8 cellular contexts compared by ENCODE assay signal in the genomic region with DNA sequence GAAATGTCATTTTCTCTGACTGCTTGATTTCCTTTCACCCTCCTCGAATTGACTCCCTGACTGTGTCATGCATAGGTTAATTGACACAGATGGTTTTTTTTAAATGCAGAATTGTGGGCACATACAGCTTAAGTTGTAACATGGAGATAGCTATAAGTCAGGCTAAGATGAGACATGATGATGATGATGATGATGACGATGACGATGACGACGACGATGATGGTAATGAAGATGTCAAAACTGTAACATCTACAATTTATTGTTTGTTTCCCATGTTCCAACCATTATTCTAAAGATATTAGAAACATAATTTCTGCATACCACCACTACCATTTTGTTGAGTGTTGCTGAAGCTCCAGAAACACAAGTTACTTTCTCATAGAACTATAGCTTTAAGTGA.
"Had no signal": no experiment of that assay in that cellular context is flagged by ENCODE, and none has a peak within 500 bp of the region (broad histone marks: within the 10 kb centered on the region; RNA-seq: fewer than 3 reads in every experiment).

No MANE protein-coding gene starts in this region.

- FAIRE-seq: G401.6, GM12878, GM12891, GM12892, GM18507, GM19239 had no signal

- H3K4me3 ChIP-seq: GM12878 had no signal

- ATAC-seq: GM12878 had no signal

- DNase-seq: GDM1, GF-D8 had no signal
